ENCODE assay signal across 16 cellular contexts in genomic region chr7:7883394-7883793, GRCh38.
DNase-seq lines count a peak whose midpoint lies in the region; ATAC-seq lines count a peak whose summit lies in the region.
"Had no signal": no experiment of that assay in that cellular context is flagged by ENCODE, and none has a peak within 500 bp of the region (broad histone marks: within the 10 kb centered on the region; RNA-seq: fewer than 3 reads in every experiment).

No MANE protein-coding gene starts in this region.

- peaks cover 4% of the 10 kb centered on the region for H3K9me3 Mint-ChIP-seq in stimulated activated memory B cell treated with anti-CD40 and anti-IgM and Interleukin-4, amounts not matched to agents 10 μg/mL and 1 μg/mL and 100 μg/mL, for 72 hours
- no peaks in the 10 kb centered on the region for H3K9me3 Mint-ChIP-seq in immature natural killer cell
- H3K9me3 Mint-ChIP-seq: GM23338 had no signal

- H3K9me3 ChIP-seq in SJCRH30 (replicated peaks) = no peaks in the 10 kb centered on the region

- no peak for DNase-seq in left ventricle myocardium superior
- no peak for DNase-seq in Right ventricle myocardium superior
- DNase-seq in NCI-H2029 (lab: John Stamatoyannopoulos, UW) = peak; percentile 51
- DNase-seq in SJCRH30 = peak; percentile 45 to 69
- no peak for DNase-seq in activated CD8-positive, alpha-beta memory T cell treated with anti-CD3 and anti-CD28 coated beads, Interleukin-2, amount 50 U/mL, for 4 hours
- DNase-seq in NCI-H2081 treated with DMSO at 0.1 percent for 48 hours (lab: John Stamatoyannopoulos, UW) = no peak
- DNase-seq in immature natural killer cell = no peak
- DNase-seq: GDM1, NCI-H1417 treated with DMSO at 0.1 percent for 48 hours, NCI-H1930, NCI-H2227 treated with DMSO at 0.1 percent for 48 hours, SIG-M5, T1000 had no signal

- peaks cover 14% of the 10 kb centered on the region for H3K4me1 Mint-ChIP-seq in stimulated activated memory B cell treated with anti-CD40 and anti-IgM and Interleukin-4, amounts not matched to agents 10 μg/mL and 1 μg/mL and 100 μg/mL, for 72 hours
- H3K4me1 Mint-ChIP-seq in immature natural killer cell = peaks cover 0 to under 1% of the 10 kb centered on the region in 2 donors
- H3K4me1 Mint-ChIP-seq: GM23338 had no signal

- H3K36me3 Mint-ChIP-seq in stimulated activated memory B cell treated with anti-CD40 and anti-IgM and Interleukin-4, amounts not matched to agents 10 μg/mL and 1 μg/mL and 100 μg/mL, for 72 hours = peaks cover 7% of the 10 kb centered on the region
- H3K36me3 Mint-ChIP-seq in immature natural killer cell = peaks cover 0 to 6% (median 0%) of the 10 kb centered on the region in 3 donors

- peak; percentile 51 for ATAC-seq in left ventricle myocardium superior
- no peak for ATAC-seq in Right ventricle myocardium superior (ENCODE audit: poor library complexity)
- no peak for ATAC-seq in stimulated activated memory B cell treated with anti-CD40 and anti-IgM and Interleukin-4, amounts not matched to agents 10 μg/mL and 1 μg/mL and 100 μg/mL, for 72 hours
- ATAC-seq: GM23338 had no signal

- H3K27me3 Mint-ChIP-seq in stimulated activated memory B cell treated with anti-CD40 and anti-IgM and Interleukin-4, amounts not matched to agents 10 μg/mL and 1 μg/mL and 100 μg/mL, for 72 hours = no peaks in the 10 kb centered on the region
- peaks cover 0 to 2% (median 0%) of the 10 kb centered on the region in 3 donors for H3K27me3 Mint-ChIP-seq in immature natural killer cell (ENCODE audit: low read depth in 3 of 3)

- no peaks in the 10 kb centered on the region for H3K36me3 ChIP-seq in SJCRH30

- no peak overlapping the region for H3K4me3 Mint-ChIP-seq in stimulated activated memory B cell treated with anti-CD40 and anti-IgM and Interleukin-4, amounts not matched to agents 10 μg/mL and 1 μg/mL and 100 μg/mL, for 72 hours
- no peak overlapping the region for H3K4me3 Mint-ChIP-seq in immature natural killer cell
- H3K4me3 Mint-ChIP-seq: GM23338 had no signal

- peak overlapping the region; percentile 80 for H3K27ac Mint-ChIP-seq in stimulated activated memory B cell treated with anti-CD40 and anti-IgM and Interleukin-4, amounts not matched to agents 10 μg/mL and 1 μg/mL and 100 μg/mL, for 72 hours
- H3K27ac Mint-ChIP-seq in immature natural killer cell = no peak overlapping the region
- H3K27ac Mint-ChIP-seq: GM23338 had no signal

- intact Hi-C loops in left ventricle myocardium superior (cut with micrococcal nuclease) = no loop called here
- intact Hi-C loops in Right ventricle myocardium superior (cut with DNase I) = no loop called here

- no peaks in the 10 kb centered on the region for H3K27me3 ChIP-seq in SJCRH30

- H3K4me1 ChIP-seq in SJCRH30 = peaks cover 10% of the 10 kb centered on the region; the same call in 1 of the 2 replicates

- H3K4me3 ChIP-seq in SJCRH30 = no peak overlapping the region
- H3K4me3 ChIP-seq: GM23338 had no signal

- no peak overlapping the region for H3K27ac ChIP-seq in SJCRH30
- H3K27ac ChIP-seq: C4-2B had no signal

Comparison
In these comparisons a context has a peak if more than half of its experiments do, and no peak if none do; other contexts are left out.
1. DNase-seq: peak in NCI-H2029 (single experiment) and SJCRH30 (2 of 2); none in left ventricle myocardium superior (single experiment), Right ventricle myocardium superior (single experiment), activated CD8-positive, alpha-beta memory T cell treated with anti-CD3 and anti-CD28 coated beads, Interleukin-2, amount 50 U/mL, for 4 hours (single experiment), NCI-H2081 treated with DMSO at 0.1 percent for 48 hours (single experiment) and immature natural killer cell (0 of 3).